Comparison of ENCODE assay signal across 21 cellular contexts in genomic region chr9:34143116-34143515, GRCh38.
"Had no signal": no experiment of that assay in that cellular context is flagged by ENCODE, and none has a peak within 500 bp of the region (broad histone marks: within the 10 kb centered on the region; RNA-seq: fewer than 3 reads in every experiment).

No MANE protein-coding gene starts in this region.

- ATAC-seq: activated CD8-positive, alpha-beta T cell treated with anti-CD3 and anti-CD28 coated beads for 36 hours; activated T-helper 17 cell treated with anti-CD3 and anti-CD28 coated beads, Interleukin-2, amount 50 U/mL, for 72 hours; effector memory CD8-positive, alpha-beta T cell; foreskin keratinocyte; lower lobe of right lung; naive thymus-derived CD8-positive, alpha-beta T cell; stimulated activated naive B cell treated with anti-CD40 and anti-IgM and Interleukin-4, amounts not matched to agents 10 μg/mL and 1 μg/mL and 100 μg/mL, for 72 hours had no signal

- H3K4me3 Mint-ChIP-seq: activated CD8-positive, alpha-beta T cell treated with anti-CD3 and anti-CD28 coated beads for 36 hours; activated naive CD8-positive, alpha-beta T cell treated with anti-CD3 and anti-CD28 coated beads for 36 hours; activated T-helper 17 cell treated with anti-CD3 and anti-CD28 coated beads, Interleukin-2, amount 50 U/mL, for 72 hours; effector memory CD8-positive, alpha-beta T cell; naive thymus-derived CD8-positive, alpha-beta T cell; stimulated activated naive B cell treated with anti-CD40 and anti-IgM and Interleukin-4, amounts not matched to agents 10 μg/mL and 1 μg/mL and 100 μg/mL, for 72 hours had no signal

- H3K4me1 ChIP-seq: foreskin keratinocyte, lower lobe of right lung had no signal

- DNase-seq: activated CD4-positive, alpha-beta T cell treated with anti-CD3 and anti-CD28 coated beads for 48 hours; activated CD4-positive, CD25-positive, alpha-beta regulatory T cell; activated CD8-positive, alpha-beta T cell treated with anti-CD3 and anti-CD28 coated beads for 36 hours; activated naive CD4-positive, alpha-beta T cell; activated naive CD8-positive, alpha-beta T cell treated with anti-CD3 and anti-CD28 coated beads for 36 hours; activated T-cell treated with anti-CD3 and anti-CD28 coated beads, Interleukin-2, amount 50 U/mL, for 1 hour; amniotic stem cell; dermis blood vessel endothelial cell; effector memory CD8-positive, alpha-beta T cell; foreskin keratinocyte; glutamatergic neuron; hippocampal formation; left cardiac atrium; lower lobe of right lung; naive thymus-derived CD8-positive, alpha-beta T cell; ovary; stimulated activated naive B cell treated with anti-CD40 and anti-IgM and Interleukin-4, amounts not matched to agents 10 μg/mL and 1 μg/mL and 100 μg/mL, for 72 hours; T-helper 9 cell had no signal

- H3K27ac Mint-ChIP-seq: activated CD8-positive, alpha-beta T cell treated with anti-CD3 and anti-CD28 coated beads for 36 hours; activated T-helper 17 cell treated with anti-CD3 and anti-CD28 coated beads, Interleukin-2, amount 50 U/mL, for 72 hours; effector memory CD8-positive, alpha-beta T cell; stimulated activated naive B cell treated with anti-CD40 and anti-IgM and Interleukin-4, amounts not matched to agents 10 μg/mL and 1 μg/mL and 100 μg/mL, for 72 hours had no signal

- H3K9me3 Mint-ChIP-seq: activated CD8-positive, alpha-beta T cell treated with anti-CD3 and anti-CD28 coated beads for 36 hours; activated naive CD8-positive, alpha-beta T cell treated with anti-CD3 and anti-CD28 coated beads for 36 hours; activated T-helper 17 cell treated with anti-CD3 and anti-CD28 coated beads, Interleukin-2, amount 50 U/mL, for 72 hours; effector memory CD8-positive, alpha-beta T cell; naive thymus-derived CD8-positive, alpha-beta T cell; stimulated activated naive B cell treated with anti-CD40 and anti-IgM and Interleukin-4, amounts not matched to agents 10 μg/mL and 1 μg/mL and 100 μg/mL, for 72 hours had no signal

- H3K4me3 ChIP-seq: lower lobe of right lung, ovary, tibial nerve had no signal

- H3K9me3 ChIP-seq: lower lobe of right lung, ovary, tibial nerve had no signal

- H3K4me1 Mint-ChIP-seq: activated naive CD8-positive, alpha-beta T cell treated with anti-CD3 and anti-CD28 coated beads for 36 hours; activated T-helper 17 cell treated with anti-CD3 and anti-CD28 coated beads, Interleukin-2, amount 50 U/mL, for 72 hours had no signal

- H3K27me3 Mint-ChIP-seq: activated CD8-positive, alpha-beta T cell treated with anti-CD3 and anti-CD28 coated beads for 36 hours; activated naive CD8-positive, alpha-beta T cell treated with anti-CD3 and anti-CD28 coated beads for 36 hours; activated T-helper 17 cell treated with anti-CD3 and anti-CD28 coated beads, Interleukin-2, amount 50 U/mL, for 72 hours; effector memory CD8-positive, alpha-beta T cell had no signal

- H3K27ac ChIP-seq: epithelial cell of prostate, foreskin keratinocyte, lower lobe of right lung had no signal

- H3K36me3 ChIP-seq: lower lobe of right lung, ovary, tibial nerve had no signal

- H3K27me3 ChIP-seq: foreskin keratinocyte, ovary, tibial nerve had no signal

- H3K36me3 Mint-ChIP-seq: activated naive CD8-positive, alpha-beta T cell treated with anti-CD3 and anti-CD28 coated beads for 36 hours; naive thymus-derived CD8-positive, alpha-beta T cell; stimulated activated naive B cell treated with anti-CD40 and anti-IgM and Interleukin-4, amounts not matched to agents 10 μg/mL and 1 μg/mL and 100 μg/mL, for 72 hours had no signal
